Comparison of ENCODE assay signal across 1 cellular context in the genomic region with DNA sequence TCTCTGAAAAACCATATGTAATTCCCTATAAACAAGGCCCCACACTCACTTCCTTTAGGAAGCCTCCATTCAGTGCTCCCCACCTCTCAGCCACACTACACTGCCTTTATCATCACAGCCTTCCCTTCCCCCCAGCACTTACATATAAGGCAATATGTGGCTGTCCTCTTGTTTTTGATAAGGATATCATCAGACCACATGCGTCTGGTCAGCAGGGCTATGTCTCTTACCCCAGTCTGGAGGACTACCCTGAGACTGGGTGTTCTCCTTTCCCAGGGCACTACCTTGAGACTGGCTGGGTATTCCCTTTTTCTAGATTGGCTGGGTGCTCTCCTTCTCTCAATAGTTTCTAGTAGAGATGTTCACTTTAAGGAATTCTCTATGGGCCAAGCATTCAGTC.
TF ChIP-seq lines count a peak whose summit lies in the region.

No MANE protein-coding gene starts in this region.

TF ChIP-seq in K562, 482 proteins besides CTCF, POLR2A, EP300 and RAD21 (continues in another document):
- TF ChIP-seq HINFP (tag; conservative IDR thresholded peaks at IDR 0.05; ENCODE audit: low read depth) (no peak), TAF9B (IDR thresholded peaks at IDR 0.05; ENCODE audit: partially characterized antibody) (no peak), ILK (tag; IDR thresholded peaks at IDR 0.05; ENCODE audit: borderline replicate concordance, low read depth) (no peak), FOXM1 (IDR thresholded peaks at IDR 0.05; ENCODE audit: low read depth) (peak; percentile 20; the same call in 1 of the 2 replicates), FOXM1 (CRISPR knock-in tag; IDR thresholded peaks at IDR 0.05; ENCODE audit: low read depth) (no peak), EP400 (IDR thresholded peaks at IDR 0.05) (peak; percentile 57; the same call in 1 of the 2 replicates), CBX8 (IDR thresholded peaks at IDR 0.05; ENCODE audit: borderline replicate concordance, extremely low read depth, low read depth, low read length, poor library complexity, severe bottlenecking) (no peak), MGA (IDR thresholded peaks at IDR 0.05) (peak; percentile 60; the same call in 1 of the 2 replicates), CREB1 (IDR thresholded peaks at IDR 0.05) (no peak), CREB1 (CRISPR knock-in tag; IDR thresholded peaks at IDR 0.05) (no peak), CHD1 (IDR thresholded peaks at IDR 0.05; ENCODE audit: low read length) (no peak), ATF7 (IDR thresholded peaks at IDR 0.05) (no peak), NR4A1 (CRISPR knock-in tag; IDR thresholded peaks at IDR 0.05) (no peak), NR4A1 (tag; IDR thresholded peaks at IDR 0.05) (peak; percentile 72; the same call in 1 of the 2 replicates), ETS1 (conservative IDR thresholded peaks at IDR 0.05; ENCODE audit: control insufficient read depth, low read depth, low read length) (no peak), PHF20 (IDR thresholded peaks at IDR 0.05; ENCODE audit: partially characterized antibody) (no peak), ZNF551 (CRISPR knock-in tag; IDR thresholded peaks at IDR 0.05) (no peak), RBM25 (IDR thresholded peaks at IDR 0.05; ENCODE audit: low read depth, low read length, severe bottlenecking) (no peak), SNRNP70 (optimal IDR thresholded peaks at IDR 0.05; ENCODE audit: low read depth, low read length) (no peak), HDAC8 (tag; IDR thresholded peaks at IDR 0.05) (no peak), ZNF717 (CRISPR knock-in tag; IDR thresholded peaks at IDR 0.05) (no peak), FOXA3 (CRISPR knock-in tag; conservative IDR thresholded peaks at IDR 0.05 in 1 of 2, IDR thresholded peaks at IDR 0.05 in 1 of 2) (no peak), POLR2H (tag; IDR thresholded peaks at IDR 0.05; ENCODE audit: low read depth) (peak; percentile 39; the same call in 1 of the 2 replicates), NFIC (IDR thresholded peaks at IDR 0.05) (peak; percentile 54), GTF2A2 (tag; IDR thresholded peaks at IDR 0.05) (no peak), E2F1 (CRISPR knock-in tag; IDR thresholded peaks at IDR 0.05) (no peak), HSF4 (CRISPR knock-in tag; IDR thresholded peaks at IDR 0.05; ENCODE audit: borderline replicate concordance) (no peak), POLR2AphosphoS5 (IDR thresholded peaks at IDR 0.05; ENCODE audit: control insufficient read depth, insufficient read depth, low read depth, low read length) (peak; percentile 64), ZNF121 (CRISPR knock-in tag; conservative IDR thresholded peaks at IDR 0.05) (no peak)
- TF ChIP-seq, protein P1, sequence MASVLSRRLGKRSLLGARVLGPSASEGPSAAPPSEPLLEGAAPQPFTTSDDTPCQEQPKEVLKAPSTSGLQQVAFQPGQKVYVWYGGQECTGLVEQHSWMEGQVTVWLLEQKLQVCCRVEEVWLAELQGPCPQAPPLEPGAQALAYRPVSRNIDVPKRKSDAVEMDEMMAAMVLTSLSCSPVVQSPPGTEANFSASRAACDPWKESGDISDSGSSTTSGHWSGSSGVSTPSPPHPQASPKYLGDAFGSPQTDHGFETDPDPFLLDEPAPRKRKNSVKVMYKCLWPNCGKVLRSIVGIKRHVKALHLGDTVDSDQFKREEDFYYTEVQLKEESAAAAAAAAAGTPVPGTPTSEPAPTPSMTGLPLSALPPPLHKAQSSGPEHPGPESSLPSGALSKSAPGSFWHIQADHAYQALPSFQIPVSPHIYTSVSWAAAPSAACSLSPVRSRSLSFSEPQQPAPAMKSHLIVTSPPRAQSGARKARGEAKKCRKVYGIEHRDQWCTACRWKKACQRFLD (CRISPR knock-in tag; IDR thresholded peaks at IDR 0.05) = peak; percentile 63; the same call in 1 of the 2 replicates
- TF ChIP-seq, protein P2, sequence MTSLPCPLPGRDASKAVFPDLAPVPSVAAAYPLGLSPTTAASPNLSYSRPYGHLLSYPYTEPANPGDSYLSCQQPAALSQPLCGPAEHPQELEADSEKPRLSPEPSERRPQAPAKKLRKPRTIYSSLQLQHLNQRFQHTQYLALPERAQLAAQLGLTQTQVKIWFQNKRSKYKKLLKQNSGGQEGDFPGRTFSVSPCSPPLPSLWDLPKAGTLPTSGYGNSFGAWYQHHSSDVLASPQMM (CRISPR knock-in tag; IDR thresholded peaks at IDR 0.05) = no peak
- TF ChIP-seq, protein P3, sequence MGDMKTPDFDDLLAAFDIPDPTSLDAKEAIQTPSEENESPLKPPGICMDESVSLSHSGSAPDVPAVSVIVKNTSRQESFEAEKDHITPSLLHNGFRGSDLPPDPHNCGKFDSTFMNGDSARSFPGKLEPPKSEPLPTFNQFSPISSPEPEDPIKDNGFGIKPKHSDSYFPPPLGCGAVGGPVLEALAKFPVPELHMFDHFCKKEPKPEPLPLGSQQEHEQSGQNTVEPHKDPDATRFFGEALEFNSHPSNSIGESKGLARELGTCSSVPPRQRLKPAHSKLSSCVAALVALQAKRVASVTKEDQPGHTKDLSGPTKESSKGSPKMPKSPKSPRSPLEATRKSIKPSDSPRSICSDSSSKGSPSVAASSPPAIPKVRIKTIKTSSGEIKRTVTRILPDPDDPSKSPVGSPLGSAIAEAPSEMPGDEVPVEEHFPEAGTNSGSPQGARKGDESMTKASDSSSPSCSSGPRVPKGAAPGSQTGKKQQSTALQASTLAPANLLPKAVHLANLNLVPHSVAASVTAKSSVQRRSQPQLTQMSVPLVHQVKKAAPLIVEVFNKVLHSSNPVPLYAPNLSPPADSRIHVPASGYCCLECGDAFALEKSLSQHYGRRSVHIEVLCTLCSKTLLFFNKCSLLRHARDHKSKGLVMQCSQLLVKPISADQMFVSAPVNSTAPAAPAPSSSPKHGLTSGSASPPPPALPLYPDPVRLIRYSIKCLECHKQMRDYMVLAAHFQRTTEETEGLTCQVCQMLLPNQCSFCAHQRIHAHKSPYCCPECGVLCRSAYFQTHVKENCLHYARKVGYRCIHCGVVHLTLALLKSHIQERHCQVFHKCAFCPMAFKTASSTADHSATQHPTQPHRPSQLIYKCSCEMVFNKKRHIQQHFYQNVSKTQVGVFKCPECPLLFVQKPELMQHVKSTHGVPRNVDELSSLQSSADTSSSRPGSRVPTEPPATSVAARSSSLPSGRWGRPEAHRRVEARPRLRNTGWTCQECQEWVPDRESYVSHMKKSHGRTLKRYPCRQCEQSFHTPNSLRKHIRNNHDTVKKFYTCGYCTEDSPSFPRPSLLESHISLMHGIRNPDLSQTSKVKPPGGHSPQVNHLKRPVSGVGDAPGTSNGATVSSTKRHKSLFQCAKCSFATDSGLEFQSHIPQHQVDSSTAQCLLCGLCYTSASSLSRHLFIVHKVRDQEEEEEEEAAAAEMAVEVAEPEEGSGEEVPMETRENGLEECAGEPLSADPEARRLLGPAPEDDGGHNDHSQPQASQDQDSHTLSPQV (IDR thresholded peaks at IDR 0.05) = peak; percentile 81
- TF ChIP-seq, protein P4, sequence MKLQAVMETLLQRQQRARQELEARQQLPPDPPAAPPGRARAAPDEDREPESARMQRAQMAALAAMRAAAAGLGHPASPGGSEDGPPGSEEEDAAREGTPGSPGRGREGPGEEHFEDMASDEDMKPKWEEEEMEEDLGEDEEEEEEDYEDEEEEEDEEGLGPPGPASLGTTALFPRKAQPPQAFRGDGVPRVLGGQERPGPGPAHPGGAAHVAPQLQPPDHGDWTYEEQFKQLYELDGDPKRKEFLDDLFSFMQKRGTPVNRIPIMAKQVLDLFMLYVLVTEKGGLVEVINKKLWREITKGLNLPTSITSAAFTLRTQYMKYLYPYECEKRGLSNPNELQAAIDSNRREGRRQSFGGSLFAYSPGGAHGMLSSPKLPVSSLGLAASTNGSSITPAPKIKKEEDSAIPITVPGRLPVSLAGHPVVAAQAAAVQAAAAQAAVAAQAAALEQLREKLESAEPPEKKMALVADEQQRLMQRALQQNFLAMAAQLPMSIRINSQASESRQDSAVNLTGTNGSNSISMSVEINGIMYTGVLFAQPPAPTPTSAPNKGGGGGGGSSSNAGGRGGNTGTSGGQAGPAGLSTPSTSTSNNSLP (IDR thresholded peaks at IDR 0.05; ENCODE audit: borderline replicate concordance, low read depth, low read length) = peak; percentile 97; the same call in 1 of the 2 replicates
